Comparison of ENCODE assay signal across 9 cellular contexts in the genomic region with DNA sequence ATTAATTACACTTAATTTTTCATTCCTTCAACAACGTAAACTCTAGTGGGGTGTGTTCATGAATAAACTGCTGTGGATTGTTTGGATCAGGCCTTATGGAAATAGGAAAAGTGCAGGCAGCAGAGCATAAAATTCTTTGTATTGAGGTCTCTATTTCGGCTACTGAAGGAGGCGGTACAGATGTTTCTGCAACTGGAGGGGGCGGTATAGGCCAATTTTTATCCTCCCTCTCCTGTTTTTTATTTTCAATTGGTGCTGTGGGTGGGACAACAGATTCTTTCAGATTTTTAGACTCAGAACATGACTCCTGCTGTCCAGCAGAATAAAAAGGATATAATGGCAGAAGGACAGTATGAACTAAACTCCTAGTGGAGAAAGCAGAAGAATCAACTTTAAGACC. TPM values are rescaled to one million over a fixed set of nuclear protein-coding genes. Genes with fewer than 3 reads are reported as not detected.
DNase-seq lines count a peak whose midpoint lies in the region; ATAC-seq and TF ChIP-seq lines count a peak whose summit lies in the region.
"Not testable (repeated sequence)": the region's sequence is repeated elsewhere in the genome, so short reads cannot be mapped to it uniquely, and the experiment has no call there.
"Had no signal": no experiment of that assay in that cellular context is flagged by ENCODE, and none has a peak within 500 bp of the region (broad histone marks: within the 10 kb centered on the region; RNA-seq: fewer than 3 reads in every experiment).

No MANE protein-coding gene starts in this region.

- H3K79me2 ChIP-seq in OCI-LY3 (ENCODE audit: low read length) = not testable (repeated sequence)

- TF ChIP-seq EP300 in transverse colon (IDR thresholded peaks at IDR 0.05; ENCODE audit: low read depth) = not testable (repeated sequence)

- POLR2A ChIA-PET in CD8-positive, alpha-beta T cell (lab: Charles Lee); activated CD4-positive, alpha-beta T cell treated with anti-CD3 and anti-CD28 coated beads, Interleukin-2, amount 10 ng/mL, durations not matched to agents 7 days and 5 days (lab: Charles Lee): not testable (repeated sequence)

- H3K27me3 Mint-ChIP-seq in CD8-positive, alpha-beta T cell (ENCODE audit: low read depth); endothelial cell (ENCODE audit: unreplicated experiment): not testable (repeated sequence)
- peaks cover 50% of the 10 kb centered on the region for H3K27me3 Mint-ChIP-seq in activated CD4-positive, alpha-beta T cell treated with anti-CD3 and anti-CD28 coated beads, Interleukin-2, amount 10 ng/mL, durations not matched to agents 7 days and 5 days

- H3K9me3 Mint-ChIP-seq in CD8-positive, alpha-beta T cell; activated CD4-positive, alpha-beta T cell treated with anti-CD3 and anti-CD28 coated beads, Interleukin-2, amount 10 ng/mL, durations not matched to agents 7 days and 5 days; endothelial cell (ENCODE audit: unreplicated experiment): not testable (repeated sequence)

- TF ChIP-seq CTCF in CD8-positive, alpha-beta T cell (IDR thresholded peaks at IDR 0.05) = peak; percentile 36
- TF ChIP-seq CTCF in GM12875 (IDR thresholded peaks at IDR 0.05; ENCODE audit: borderline replicate concordance, insufficient read depth, low read depth, low read length) = 0 out of 2 replicates have a peak, but pooled peaks have one; percentile 9
- peak; percentile 27 for TF ChIP-seq CTCF in LNCaP clone FGC (IDR thresholded peaks at IDR 0.05; ENCODE audit: control insufficient read depth, extremely low read depth, insufficient read depth)
- TF ChIP-seq CTCF in OCI-LY3 (IDR thresholded peaks at IDR 0.05; ENCODE audit: low read depth, low read length) = peak; percentile 51
- TF ChIP-seq CTCF in endothelial cell (IDR thresholded peaks at IDR 0.05; ENCODE audit: unreplicated experiment) = peak; percentile 37
- TF ChIP-seq CTCF in left lung (IDR thresholded peaks at IDR 0.05) = peak; percentile 23 to 28
- peak; percentile 23 to 48 (median 40) for TF ChIP-seq CTCF in transverse colon (IDR thresholded peaks at IDR 0.05)

- H3K4me1 Mint-ChIP-seq in CD8-positive, alpha-beta T cell (ENCODE audit: low read depth); activated CD4-positive, alpha-beta T cell treated with anti-CD3 and anti-CD28 coated beads, Interleukin-2, amount 10 ng/mL, durations not matched to agents 7 days and 5 days; endothelial cell (ENCODE audit: unreplicated experiment): not testable (repeated sequence)

- not testable (repeated sequence) for H3K9ac ChIP-seq in OCI-LY3 (ENCODE audit: low read length)

- 7 to 19% methylated on average over 4 of the region's 4 CpGs for WGBS in transverse colon (ENCODE audit: low coverage in 1 of 2), 2 donors

- H3K9me3 ChIP-seq in CD8-positive, alpha-beta T cell (ENCODE audit: low read length); OCI-LY3 (ENCODE audit: insufficient read depth, low read length); left lung; transverse colon: not testable (repeated sequence)

- ATAC-seq in CD8-positive, alpha-beta T cell = not testable (repeated sequence)
- peak; percentile 47 for ATAC-seq in left lung

- H3K36me3 ChIP-seq in CD8-positive, alpha-beta T cell (ENCODE audit: insufficient read depth, low read length); OCI-LY3 (replicated peaks; ENCODE audit: low read depth, low read length); left lung; transverse colon: not testable (repeated sequence)

- not testable (repeated sequence) for H3K27ac ChIP-seq in CD8-positive, alpha-beta T cell (ENCODE audit: low read depth, low read length); OCI-LY3 (ENCODE audit: low read length); left lung
- peak overlapping the region; percentile 32 to 56 (median 41) for H3K27ac ChIP-seq in transverse colon

- not testable (repeated sequence) for H4K20me1 ChIP-seq in OCI-LY3 (ENCODE audit: insufficient read depth, low read length)

- H3K4me1 ChIP-seq in CD8-positive, alpha-beta T cell (ENCODE audit: insufficient read depth, low read length); OCI-LY3 (ENCODE audit: low read length): not testable (repeated sequence)
- H3K4me1 ChIP-seq in left lung = peaks cover 0 to 26% of the 10 kb centered on the region in 2 donors
- peaks cover 5 to 37% (median 24%) of the 10 kb centered on the region in 4 donors for H3K4me1 ChIP-seq in transverse colon

- TF ChIP-seq POLR2A in transverse colon (IDR thresholded peaks at IDR 0.05) = not testable (repeated sequence)

- H3K4me3 Mint-ChIP-seq in CD8-positive, alpha-beta T cell; activated CD4-positive, alpha-beta T cell treated with anti-CD3 and anti-CD28 coated beads, Interleukin-2, amount 10 ng/mL, durations not matched to agents 7 days and 5 days; endothelial cell (ENCODE audit: unreplicated experiment): not testable (repeated sequence)

- H3K4me2 ChIP-seq in OCI-LY3 (ENCODE audit: low read length) = not testable (repeated sequence)

- not testable (repeated sequence) for H3K4me3 ChIP-seq in CD8-positive, alpha-beta T cell (ENCODE audit: low read depth, low read length); GM12875 (ENCODE audit: low read depth, low read length); LNCaP clone FGC (ENCODE audit: low read depth, low read length); OCI-LY3 (ENCODE audit: low read length); left lung; transverse colon

- DNase-seq in CD8-positive, alpha-beta T cell; LNCaP clone FGC (ENCODE audit: low read depth); left lung; transverse colon: not testable (repeated sequence)
- DNase-seq in activated CD4-positive, alpha-beta T cell treated with anti-CD3 and anti-CD28 coated beads, Interleukin-2, amount 10 ng/mL, durations not matched to agents 7 days and 5 days = peak; percentile 10
- DNase-seq in endothelial cell (ENCODE audit: low spot score) = peak; percentile 8

- CTCF ChIA-PET in CD8-positive, alpha-beta T cell (lab: Charles Lee); activated CD4-positive, alpha-beta T cell treated with anti-CD3 and anti-CD28 coated beads, Interleukin-2, amount 10 ng/mL, durations not matched to agents 7 days and 5 days (lab: Charles Lee): not testable (repeated sequence)

- in situ Hi-C loops in transverse colon (cut with MboI; ENCODE audit: low pct_ligation_motif_present in 1 of 4, low pct_unique_long_range_greater_than_20kb in 1 of 4, low sequenced_read_pairs in 3 of 4) = not testable (repeated sequence)

- intact Hi-C loops in CD8-positive, alpha-beta T cell (cut with DNase I, micrococcal nuclease) = loop anchor here in 1 of 2 experiments (1.0 kb wide), 1 partner anchor 18 kb away; a partner anchor contains a TSS
- intact Hi-C loops in left lung (cut with DNase I); transverse colon (cut with DNase I; ENCODE audit: low total_unique reads): not testable (repeated sequence)

- H3K27ac Mint-ChIP-seq in CD8-positive, alpha-beta T cell; activated CD4-positive, alpha-beta T cell treated with anti-CD3 and anti-CD28 coated beads, Interleukin-2, amount 10 ng/mL, durations not matched to agents 7 days and 5 days; endothelial cell (ENCODE audit: unreplicated experiment): not testable (repeated sequence)

- H3K36me3 Mint-ChIP-seq in CD8-positive, alpha-beta T cell; activated CD4-positive, alpha-beta T cell treated with anti-CD3 and anti-CD28 coated beads, Interleukin-2, amount 10 ng/mL, durations not matched to agents 7 days and 5 days (ENCODE audit: low read depth); endothelial cell (ENCODE audit: low read depth, unreplicated experiment): not testable (repeated sequence)

- not testable (repeated sequence) for H2AFZ ChIP-seq in OCI-LY3 (ENCODE audit: low read depth, low read length)

- not testable (repeated sequence) for H3K27me3 ChIP-seq in CD8-positive, alpha-beta T cell (ENCODE audit: insufficient read depth, low read length); left lung; transverse colon
- peaks cover 18% of the 10 kb centered on the region for H3K27me3 ChIP-seq in OCI-LY3 (ENCODE audit: low read depth, low read length)

RNA-seq across cellular contexts. Expression of a gene that starts 17.7 kb away (rescaled TPM):
- 10 to 100 TPM; 65.6 to 68.0 TPM for total RNA-seq in CD8-positive, alpha-beta T cell
- 10 to 100 TPM; 43.7 to 47.6 TPM for total RNA-seq in activated CD4-positive, alpha-beta T cell treated with anti-CD3 and anti-CD28 coated beads, Interleukin-2, amount 10 ng/mL, durations not matched to agents 7 days and 5 days
- total RNA-seq in endothelial cell (ENCODE audit: unreplicated experiment) (48.8 TPM), left lung (10 to 100 TPM; 31.7 to 43.1 TPM), transverse colon (100 to 1,000 TPM in 2 of 4 donors, 10 to 100 TPM in 2; 73.5 to 768 (median 90.1) TPM)

RNA-seq across cellular contexts. Expression of a gene that starts 57.6 kb away (rescaled TPM):
- under 1 TPM; 0.36 to 0.43 TPM for total RNA-seq in CD8-positive, alpha-beta T cell
- total RNA-seq in activated CD4-positive, alpha-beta T cell treated with anti-CD3 and anti-CD28 coated beads, Interleukin-2, amount 10 ng/mL, durations not matched to agents 7 days and 5 days = under 1 TPM; 0.27 to 0.35 TPM
- total RNA-seq in endothelial cell (ENCODE audit: unreplicated experiment) (98.5 TPM), left lung (100 to 1,000 TPM; 239 to 289 TPM), transverse colon (100 to 1,000 TPM; 102 to 239 (median 162) TPM)
- total RNA-seq: natural killer cell treated with Interleukin-12 subunit alpha and Interleukin-12 subunit beta and Interleukin-15 and Interleukin-18, amount 100 ng/mL, for 72 hours had no signal

Comparison
In these comparisons a context has a peak if more than half of its experiments do, and no peak if none do; other contexts are left out.
1. RNA of a gene that starts 57.6 kb away (total RNA-seq): 239 to 289 TPM in left lung, 102 to 239 TPM in transverse colon and 98.5 TPM in endothelial cell (single experiment); 0.36 to 0.43 TPM in CD8-positive, alpha-beta T cell and 0.27 to 0.35 TPM in activated CD4-positive, alpha-beta T cell treated with anti-CD3 and anti-CD28 coated beads, Interleukin-2, amount 10 ng/mL, durations not matched to agents 7 days and 5 days; every median in the first group is over 10 times any median in the second.
2. Peak in every context shown above with its lines, with median percentiles within 50 percentile points of each other: CTCF ChIP-seq.